ENCODE assay signal across 8 cellular contexts in genomic region chr6:26158581-26159416, GRCh38.
DNase-seq lines count a peak whose midpoint lies in the region; ATAC-seq lines count a peak whose summit lies in the region.

No MANE protein-coding gene starts in this region.

- H4K8ac ChIP-seq in mesenchymal stem cell (ENCODE audit: low read length) = no peak overlapping the region

- DNase-seq in NCI-H1092 treated with DMSO at 0.1 percent for 48 hours (lab: John Stamatoyannopoulos, UW) (peak; percentile 44), NCI-H1092 (lab: John Stamatoyannopoulos, UW) (no peak), NCI-H2171 treated with DMSO at 0.1 percent for 48 hours (lab: John Stamatoyannopoulos, UW) (peak; percentile 69), mesenchymal stem cell (peak; percentile 75)
- DNase-seq in activated CD4-positive, alpha-beta T cell treated with anti-CD3 and anti-CD28 coated beads, Interleukin-2, amount 50 U/mL, for 1 hour = peak; percentile 51
- peak; percentile 40 to 57 (median 55) for DNase-seq in effector memory CD4-positive, alpha-beta T cell
- peak; percentile 54 to 78 (median 68) for DNase-seq in stimulated activated naive CD4-positive, alpha-beta T cell (lab: John Stamatoyannopoulos, UW)

- no peak for ATAC-seq in HG03354 (IDR thresholded peaks at IDR 0.05; ENCODE audit: poor library complexity, severe bottlenecking, unreplicated experiment)

- peak overlapping the region; percentile 88 for H3K9ac ChIP-seq in mesenchymal stem cell (ENCODE audit: low read length)

- 0% methylated on average over 9 of the region's 22 CpGs for WGBS in mesenchymal stem cell

- peak overlapping the region in 1 of 2 experiments; percentile 18 for H3K18ac ChIP-seq in mesenchymal stem cell (ENCODE audit: low read depth in 1 of 2, low read length in 2 of 2)

- H3K27ac ChIP-seq in effector memory CD4-positive, alpha-beta T cell (ENCODE audit: insufficient read depth, low read length, poor library complexity, severe bottlenecking) = peak overlapping the region; percentile 75
- peak overlapping the region; percentile 56 for H3K27ac ChIP-seq in mesenchymal stem cell (ENCODE audit: low read length, poor library complexity, severe bottlenecking)

- peaks cover 9% of the 10 kb centered on the region for H3K79me1 ChIP-seq in mesenchymal stem cell (replicated peaks; ENCODE audit: low read length, poor library complexity, severe bottlenecking)

- H3K4ac ChIP-seq in mesenchymal stem cell (ENCODE audit: low read depth in 1 of 2, low read length in 2 of 2) = peak overlapping the region in 1 of 2 experiments; percentile 40

- peaks cover 4% of the 10 kb centered on the region for H3K9me3 ChIP-seq in effector memory CD4-positive, alpha-beta T cell (ENCODE audit: control insufficient read depth, low read length)
- no peaks in the 10 kb centered on the region for H3K9me3 ChIP-seq in mesenchymal stem cell (ENCODE audit: control insufficient read depth, low read length)

- H3K23ac ChIP-seq in mesenchymal stem cell (ENCODE audit: low read length in 2 of 2) = no peak overlapping the region

- peak overlapping the region; percentile 62 for H3K4me2 ChIP-seq in mesenchymal stem cell (ENCODE audit: low read length, poor library complexity, severe bottlenecking)

- peak overlapping the region; percentile 62 for H3K4me3 ChIP-seq in effector memory CD4-positive, alpha-beta T cell (ENCODE audit: insufficient read depth, low read depth, low read length, poor library complexity, severe bottlenecking)
- peak overlapping the region; percentile 55 to 85 for H3K4me3 ChIP-seq in mesenchymal stem cell (ENCODE audit: insufficient read depth in 1 of 2, low read depth in 1 of 2, low read length in 2 of 2)

- H2AFZ ChIP-seq in mesenchymal stem cell (ENCODE audit: low read depth, low read length) = no peak overlapping the region

- no peaks in the 10 kb centered on the region for H3K27me3 ChIP-seq in effector memory CD4-positive, alpha-beta T cell (replicated peaks; ENCODE audit: control insufficient read depth, insufficient read depth, low read length, poor library complexity, severe bottlenecking)
- no peaks in the 10 kb centered on the region for H3K27me3 ChIP-seq in mesenchymal stem cell (ENCODE audit: control insufficient read depth in 1 of 2, insufficient read depth in 1 of 2, low read length in 2 of 2)

- no peaks in the 10 kb centered on the region for H3K36me3 ChIP-seq in effector memory CD4-positive, alpha-beta T cell (ENCODE audit: control insufficient read depth, insufficient read depth, low read length)
- H3K36me3 ChIP-seq in mesenchymal stem cell (ENCODE audit: control insufficient read depth in 1 of 2, insufficient read depth in 2 of 2, low read depth in 1 of 2, low read length in 2 of 2) = peaks cover under 1 to 6% of the 10 kb centered on the region in 2 experiments

- H2AK5ac ChIP-seq in mesenchymal stem cell (ENCODE audit: low read length, severe bottlenecking) = no peak overlapping the region

- H4K91ac ChIP-seq in mesenchymal stem cell (ENCODE audit: low read length) = no peak overlapping the region

- peaks cover 20% of the 10 kb centered on the region for H3K4me1 ChIP-seq in effector memory CD4-positive, alpha-beta T cell (ENCODE audit: control insufficient read depth, insufficient read depth, low read length, poor library complexity, severe bottlenecking)
- H3K4me1 ChIP-seq in mesenchymal stem cell (ENCODE audit: control insufficient read depth, insufficient read depth, low read depth, low read length) = no peaks in the 10 kb centered on the region

- H2BK5ac ChIP-seq in mesenchymal stem cell (ENCODE audit: low read depth, low read length, poor library complexity, severe bottlenecking) = no peak overlapping the region

- H2BK12ac ChIP-seq in mesenchymal stem cell (ENCODE audit: low read length in 2 of 2) = no peak overlapping the region

- no peak overlapping the region for H2BK15ac ChIP-seq in mesenchymal stem cell (ENCODE audit: low read depth, poor library complexity, severe bottlenecking)

- no peak overlapping the region for H2BK120ac ChIP-seq in mesenchymal stem cell (ENCODE audit: low read depth, low read length)

- H3K14ac ChIP-seq in mesenchymal stem cell (ENCODE audit: low read length in 2 of 2) = no peak overlapping the region
